ENCODE assay signal across 17 cellular contexts in the genomic region with DNA sequence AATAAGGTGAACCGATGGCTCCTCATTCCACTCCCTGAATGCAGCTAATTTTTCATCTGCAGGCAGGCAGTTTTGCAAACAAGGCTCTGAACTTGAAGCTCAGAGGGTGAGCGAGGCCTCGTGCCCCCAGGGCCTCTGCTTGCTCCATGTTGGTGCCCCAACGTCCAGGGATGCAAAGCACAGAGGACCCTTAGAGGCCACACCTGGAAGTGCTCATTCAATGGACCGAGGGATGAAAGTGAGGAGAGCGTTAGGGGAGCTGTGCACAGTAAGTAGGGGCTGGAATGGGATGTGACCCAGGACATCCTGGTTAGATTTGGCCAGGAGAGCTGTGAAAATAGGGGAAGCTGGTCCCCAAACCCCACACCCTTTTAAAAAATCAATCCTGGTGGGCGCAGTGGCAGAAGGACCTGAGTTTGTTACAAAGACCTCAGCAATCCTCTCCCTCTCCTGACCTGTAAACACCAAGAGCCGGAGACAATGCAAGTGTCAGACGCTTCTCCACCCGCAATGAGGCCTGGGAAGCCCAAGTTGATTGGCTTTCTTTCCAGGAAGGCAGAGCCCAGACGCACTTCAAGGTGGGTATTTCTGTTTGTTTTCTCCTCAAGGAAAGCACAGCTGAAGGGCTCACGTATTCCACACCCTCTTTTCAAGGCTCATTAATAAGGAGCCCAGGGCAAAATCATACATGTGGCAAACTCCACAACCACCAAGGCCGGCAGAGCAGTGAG. TPM values are rescaled to one million over a fixed set of nuclear protein-coding genes. Genes with fewer than 3 reads are reported as not detected.
"Had no signal": no experiment of that assay in that cellular context is flagged by ENCODE, and none has a peak within 500 bp of the region (broad histone marks: within the 10 kb centered on the region; RNA-seq: fewer than 3 reads in every experiment).

No MANE protein-coding gene starts in this region.

- H3K9me3 ChIP-seq: mucosa of descending colon, prostate gland, testis had no signal

- H3K27me3 ChIP-seq: testis had no signal

- H3K4me3 Mint-ChIP-seq: activated naive CD8-positive, alpha-beta T cell treated with anti-CD3 and anti-CD28 coated beads, Interleukin-2, amount 50 U/mL, for 24 hours; activated T-cell treated with anti-CD3 and anti-CD28 coated beads, Interleukin-2, amount 50 U/mL, for 72 hours; immature natural killer cell; naive thymus-derived CD8-positive, alpha-beta T cell; stimulated activated naive CD8-positive, alpha-beta T cell treated with anti-CD3 and anti-CD28 coated beads, Interleukin-15, amount 100 ng/mL, for 72 hours had no signal

- H3K9me3 Mint-ChIP-seq: activated naive CD8-positive, alpha-beta T cell treated with anti-CD3 and anti-CD28 coated beads, Interleukin-2, amount 50 U/mL, for 24 hours; activated T-cell treated with anti-CD3 and anti-CD28 coated beads, Interleukin-2, amount 50 U/mL, for 72 hours; naive thymus-derived CD8-positive, alpha-beta T cell; stimulated activated naive CD8-positive, alpha-beta T cell treated with anti-CD3 and anti-CD28 coated beads, Interleukin-15, amount 100 ng/mL, for 72 hours had no signal

- H3K27ac Mint-ChIP-seq: activated naive CD8-positive, alpha-beta T cell treated with anti-CD3 and anti-CD28 coated beads, Interleukin-2, amount 50 U/mL, for 24 hours; activated T-cell treated with anti-CD3 and anti-CD28 coated beads, Interleukin-2, amount 50 U/mL, for 72 hours; immature natural killer cell; stimulated activated naive CD8-positive, alpha-beta T cell treated with anti-CD3 and anti-CD28 coated beads, Interleukin-15, amount 100 ng/mL, for 72 hours had no signal

- H3K4me1 ChIP-seq: prostate gland, testis had no signal

- H3K27ac ChIP-seq: cardiac muscle cell, prostate gland, testis had no signal

- ATAC-seq: activated CD4-positive, CD25-positive, alpha-beta regulatory T cell treated with anti-CD3 and anti-CD28 coated beads, Interleukin-2, amount 50 U/mL, for 24 hours; activated naive CD8-positive, alpha-beta T cell treated with anti-CD3 and anti-CD28 coated beads, Interleukin-2, amount 50 U/mL, for 24 hours; activated T-cell treated with anti-CD3 and anti-CD28 coated beads, Interleukin-2, amount 50 U/mL, for 72 hours; mucosa of descending colon; naive thymus-derived CD8-positive, alpha-beta T cell; stimulated activated naive CD8-positive, alpha-beta T cell treated with anti-CD3 and anti-CD28 coated beads, Interleukin-15, amount 100 ng/mL, for 72 hours had no signal

- H3K36me3 ChIP-seq: cardiac muscle cell, prostate gland had no signal

- DNase-seq: activated naive CD4-positive, alpha-beta T cell treated with Interleukin-2 at 50 U/mL for 16 hours; activated naive CD8-positive, alpha-beta T cell treated with anti-CD3 and anti-CD28 coated beads, Interleukin-2, amount 50 U/mL, for 24 hours; activated T-cell treated with anti-CD3 and anti-CD28 coated beads, Interleukin-2, amount 50 U/mL, for 72 hours; effector CD8-positive, alpha-beta T cell; hypothalamus; immature natural killer cell; mucosa of descending colon; naive thymus-derived CD8-positive, alpha-beta T cell; nucleus accumbens; stimulated activated CD4-positive, alpha-beta T cell treated with anti-CD3 and anti-CD28 coated beads, Interleukin-4, amount 100 ng/mL, for 24 hours; stimulated activated naive CD8-positive, alpha-beta T cell treated with anti-CD3 and anti-CD28 coated beads, Interleukin-15, amount 100 ng/mL, for 72 hours; testis had no signal

- H3K36me3 Mint-ChIP-seq: immature natural killer cell; naive thymus-derived CD8-positive, alpha-beta T cell had no signal

- H3K4me3 ChIP-seq: cardiac muscle cell, lung, mucosa of descending colon, prostate gland, testis had no signal

- H3K4me1 Mint-ChIP-seq: activated naive CD8-positive, alpha-beta T cell treated with anti-CD3 and anti-CD28 coated beads, Interleukin-2, amount 50 U/mL, for 24 hours; stimulated activated naive CD8-positive, alpha-beta T cell treated with anti-CD3 and anti-CD28 coated beads, Interleukin-15, amount 100 ng/mL, for 72 hours had no signal

RNA-seq across cellular contexts. Expression of a gene that starts 14.0 kb away (rescaled TPM):
- total RNA-seq: activated T-cell treated with anti-CD3 and anti-CD28 coated beads, Interleukin-2, amount 50 U/mL, for 72 hours; naive thymus-derived CD8-positive, alpha-beta T cell; T-helper 2 cell treated with Interferon-gamma antibody and Interleukin-4, amounts not matched to agents 100 ng/mL and 5 ng/mL, for 36 hours had no signal
- polyA plus RNA-seq: immature natural killer cell; naive thymus-derived CD8-positive, alpha-beta T cell had no signal
